In the genomic region with DNA sequence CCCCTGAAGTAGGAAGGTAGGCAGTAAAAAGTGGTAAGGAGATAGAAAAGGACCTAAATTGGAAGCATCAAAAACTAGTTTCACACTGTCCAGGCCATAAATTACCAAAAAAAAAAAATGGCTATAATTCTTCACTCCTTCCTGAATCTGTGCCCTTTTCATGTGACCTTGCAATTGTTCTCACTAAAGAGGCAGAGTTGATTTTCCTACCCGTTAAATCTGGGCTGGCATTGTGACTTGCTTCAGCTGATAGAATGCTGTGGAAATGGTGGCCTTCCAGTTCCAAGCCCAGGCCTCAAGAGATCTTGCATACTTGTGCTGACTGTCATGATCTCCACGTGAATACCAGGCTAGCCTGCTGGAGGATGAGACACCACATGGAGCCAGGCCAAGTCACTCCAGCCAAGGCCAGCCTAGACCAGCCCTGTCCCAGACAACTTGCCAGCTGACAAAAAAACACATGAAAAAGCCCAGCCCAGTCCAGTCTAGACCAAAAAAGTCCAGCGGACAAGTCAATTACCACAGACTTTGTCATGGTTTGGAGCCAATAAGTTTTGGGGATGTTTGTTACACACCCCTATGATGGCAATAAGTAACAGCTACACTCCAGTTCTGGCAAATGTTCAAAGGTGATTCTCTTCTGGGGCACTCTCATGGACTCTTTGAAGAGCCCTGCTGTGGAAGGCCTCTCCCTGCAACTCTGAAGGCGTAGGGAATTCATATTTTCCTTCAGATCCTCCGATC, we compare ENCODE assay signal across 18 cellular contexts. TPM values are rescaled to one million over a fixed set of nuclear protein-coding genes. Genes with fewer than 3 reads are reported as not detected.
A peak's percentile ranks its signal among the peaks of the same experiment; 100 is the strongest.
DNase-seq lines count a peak whose midpoint lies in the region; ATAC-seq and TF ChIP-seq lines count a peak whose summit lies in the region.
"Had no signal": no experiment of that assay in that cellular context is flagged by ENCODE, and none has a peak within 500 bp of the region (broad histone marks: within the 10 kb centered on the region; RNA-seq: fewer than 3 reads in every experiment).

No MANE protein-coding gene starts in this region.

- 79 to 89% methylated on average over 5 of the region's 5 CpGs for WGBS in sigmoid colon, 2 donors
- 72 to 75% methylated on average over 5 of the region's 5 CpGs for WGBS in aorta, 2 donors

- H3K4me1 ChIP-seq in sigmoid colon (no peaks in the 10 kb centered on the region), aorta (ENCODE audit: control insufficient read depth in 1 of 2, insufficient read depth in 2 of 2, low read length in 2 of 2) (no peaks in the 10 kb centered on the region)
- H3K4me1 ChIP-seq: vagina had no signal

- no peak overlapping the region for H3K4me3 ChIP-seq in AG10803 (ENCODE audit: low read length)
- H3K4me3 ChIP-seq in brain microvascular endothelial cell (ENCODE audit: low read depth, low read length): no peak overlapping the region
- no peak overlapping the region for H3K4me3 ChIP-seq in foreskin fibroblast (ENCODE audit: low read depth in 1 of 2, low read length in 2 of 2)
- H3K4me3 ChIP-seq in sigmoid colon: no peak overlapping the region
- no peak overlapping the region for H3K4me3 ChIP-seq in aorta (ENCODE audit: low read length in 2 of 2)
- H3K4me3 ChIP-seq: GM23338, vagina had no signal

- TF ChIP-seq POLR2A in sigmoid colon (IDR thresholded peaks at IDR 0.05): no peak

- no peak for TF ChIP-seq EP300 in sigmoid colon (IDR thresholded peaks at IDR 0.05)

- ATAC-seq in aorta (ENCODE audit: low FRiP score): no peak
- ATAC-seq: activated naive CD4-positive, alpha-beta T cell treated with anti-CD3 and anti-CD28 coated beads, Interleukin-2, amount 50 U/mL, for 72 hours; activated T-cell treated with anti-CD3 and anti-CD28 coated beads, Interleukin-2, amount 50 U/mL, for 4 hours; effector memory CD8-positive, alpha-beta T cell; GM23338 had no signal

- H3K27me3 ChIP-seq in brain microvascular endothelial cell (replicated peaks) (no peaks in the 10 kb centered on the region), sigmoid colon (no peaks in the 10 kb centered on the region), aorta (ENCODE audit: control insufficient read depth in 1 of 2, insufficient read depth in 2 of 2, low read length in 1 of 2) (peaks cover 0 to 2% of the 10 kb centered on the region in 2 donors)
- H3K27me3 ChIP-seq: vagina had no signal

- in situ Hi-C loops in brain microvascular endothelial cell (cut with HindIII; ENCODE audit: low pct_ligation_motif_present, low sequenced_read_pairs): no loop called here

- H3K27ac ChIP-seq in brain microvascular endothelial cell (no peak overlapping the region), sigmoid colon (no peak overlapping the region), aorta (ENCODE audit: low read depth in 1 of 2, low read length in 2 of 2) (no peak overlapping the region)
- H3K27ac ChIP-seq: vagina had no signal

- DNase-seq in AG10803 (ENCODE audit: low read depth) (peak; percentile 92), HS-27A (ENCODE audit: low read depth) (peak; percentile 45), brain microvascular endothelial cell (peak; percentile 47), foreskin fibroblast (peak; percentile 83 to 88), NCI-H1436 (lab: John Stamatoyannopoulos, UW) (no peak), sigmoid colon (no peak), aorta (no peak), NCI-H2171 treated with DMSO at 0.1 percent for 48 hours (lab: John Stamatoyannopoulos, UW) (no peak)
- DNase-seq: activated CD4-positive, alpha-beta T cell treated with anti-CD3 and anti-CD28 coated beads, Interleukin-2, amount 50 U/mL, for 4 hours; activated T-cell treated with anti-CD3 and anti-CD28 coated beads, Interleukin-2, amount 50 U/mL, for 4 hours; caudate nucleus; effector memory CD8-positive, alpha-beta T cell; Kasumi-1; NCI-H1930; NCI-H524 had no signal

- H3K9me3 ChIP-seq in sigmoid colon: no peaks in the 10 kb centered on the region
- H3K9me3 ChIP-seq in aorta (ENCODE audit: control insufficient read depth, low read length): peaks cover 5% of the 10 kb centered on the region

- intact Hi-C loops in sigmoid colon (cut with DNase I): no loop called here
- intact Hi-C loops in aorta (cut with DNase I): no loop called here

- H3K36me3 ChIP-seq in brain microvascular endothelial cell (replicated peaks) (no peaks in the 10 kb centered on the region), sigmoid colon (no peaks in the 10 kb centered on the region), aorta (ENCODE audit: control insufficient read depth in 1 of 2, insufficient read depth in 2 of 2, low read length in 1 of 2) (no peaks in the 10 kb centered on the region)
- H3K36me3 ChIP-seq: vagina had no signal

- no peak for TF ChIP-seq CTCF in AG10803 (conservative IDR thresholded peaks at IDR 0.05; ENCODE audit: low read length)
- no peak for TF ChIP-seq CTCF in brain microvascular endothelial cell (IDR thresholded peaks at IDR 0.05; ENCODE audit: low read depth, low read length, missing control alignments)
- TF ChIP-seq CTCF in foreskin fibroblast (IDR thresholded peaks at IDR 0.05; ENCODE audit: low read depth, low read length): no peak
- TF ChIP-seq CTCF in sigmoid colon (IDR thresholded peaks at IDR 0.05): no peak

RNA-seq across cellular contexts. Expression of a gene that starts 51.4 kb away (rescaled TPM):
- total RNA-seq in sigmoid colon: 10 to 100 TPM; 23.2 to 28.5 (median 26.8) TPM
- 10 to 100 TPM; 10.8 to 27.8 (median 22.2) TPM for polyA plus RNA-seq in sigmoid colon
- 10 to 100 TPM; 33.2 to 49.7 TPM for total RNA-seq in aorta
- polyA plus RNA-seq in aorta: 1 to 10 TPM; 5.6 to 5.9 TPM

Comparison
In these comparisons a context has a peak if more than half of its experiments do, and no peak if none do; other contexts are left out.
1. DNase-seq: peak in AG10803 (single experiment), HS-27A (single experiment), brain microvascular endothelial cell (single experiment) and foreskin fibroblast (2 of 2); none in NCI-H1436 (single experiment), sigmoid colon (single experiment), aorta (0 of 2) and NCI-H2171 treated with DMSO at 0.1 percent for 48 hours (single experiment).